In genomic region chr14:39104078-39104801, GRCh38 we compare ENCODE assay signal across 8 cellular contexts. TPM values are rescaled to one million over a fixed set of nuclear protein-coding genes. Genes with fewer than 3 reads are reported as not detected.
DNase-seq lines count a peak whose midpoint lies in the region; ATAC-seq, FAIRE-seq and TF ChIP-seq lines count a peak whose summit lies in the region.
"Not testable (repeated sequence)": the region's sequence is repeated elsewhere in the genome, so short reads cannot be mapped to it uniquely, and the experiment has no call there.

No MANE protein-coding gene starts in this region.

- FAIRE-seq in GM12878 (lab: Jason Lieb, UNC) = not testable (repeated sequence)

- H3K27me3 Mint-ChIP-seq in CD8-positive, alpha-beta T cell (ENCODE audit: low read depth); activated B cell treated with CpG ODN at 0.5 μM for 24 hours: not testable (repeated sequence)

- TF ChIP-seq CTCF in CD8-positive, alpha-beta T cell (IDR thresholded peaks at IDR 0.05); activated B cell treated with CpG ODN at 0.5 μM for 24 hours (IDR thresholded peaks at IDR 0.05); GM12878 (IDR thresholded peaks at IDR 0.05 in 2 of 3, conservative IDR thresholded peaks at IDR 0.05 in 1 of 3; ENCODE audit: control insufficient read depth in 2 of 3, extremely low read depth in 1 of 3, insufficient read depth in 1 of 3, low read depth in 3 of 3, low read length in 3 of 3); epithelial cell of proximal tubule (conservative IDR thresholded peaks at IDR 0.05; ENCODE audit: low read depth, low read length); kidney epithelial cell (IDR thresholded peaks at IDR 0.05; ENCODE audit: insufficient read depth, low read length, poor library complexity, severe bottlenecking); osteoblast (IDR thresholded peaks at IDR 0.05; ENCODE audit: extremely low read depth, low read depth, low read length); testis (IDR thresholded peaks at IDR 0.05): not testable (repeated sequence)

- CTCF ChIA-PET in CD8-positive, alpha-beta T cell (lab: Charles Lee) = not testable (repeated sequence)
- CTCF ChIA-PET in activated B cell treated with CpG ODN at 0.5 μM for 24 hours (lab: Charles Lee) = interaction anchor here (1.1 to 2.5 kb wide), 2 partner anchors 9 to 329 kb away, joined by 3 to 11 read pairs; partner anchors contain the start of genes FBXO33 and GEMIN2
- CTCF ChIA-PET in GM12878 (lab: Yijun Ruan, JAX) = interaction anchor here (0.7 to 3.1 kb wide), 7 partner anchors 9 to 365 kb away, joined by 3 to 13 read pairs (median 4); partner anchors contain the start of gene GEMIN2

- TF ChIP-seq POLR2A in GM12878 (IDR thresholded peaks at IDR 0.05; ENCODE audit: low read depth, low read length); testis (IDR thresholded peaks at IDR 0.05): not testable (repeated sequence)

- not testable (repeated sequence) for DNase-seq in CD8-positive, alpha-beta T cell; Karpas-422; activated B cell treated with CpG ODN at 0.5 μM for 24 hours; GM12878 (ENCODE audit: low read depth, low spot score); epithelial cell of proximal tubule (ENCODE audit: low read depth); kidney epithelial cell (ENCODE audit: low read depth); osteoblast (ENCODE audit: insufficient read length, low spot score, missing footprints); testis

- H3K4me2 ChIP-seq in Karpas-422 (ENCODE audit: low read depth, low read length, poor library complexity, severe bottlenecking) = peak overlapping the region; percentile 98
- H3K4me2 ChIP-seq in GM12878 (ENCODE audit: control insufficient read depth, insufficient read depth) = peak overlapping the region; percentile 64
- H3K4me2 ChIP-seq in osteoblast (ENCODE audit: insufficient read depth, low read length) = peak overlapping the region; percentile 96

- not testable (repeated sequence) for H4K20me1 ChIP-seq in Karpas-422 (ENCODE audit: insufficient read depth, low read depth, low read length); GM12878 (ENCODE audit: control insufficient read depth, insufficient read depth)
- peaks cover 16% of the 10 kb centered on the region for H4K20me1 ChIP-seq in osteoblast (ENCODE audit: insufficient read depth, low read length)

- not testable (repeated sequence) for H3K9me3 ChIP-seq in CD8-positive, alpha-beta T cell (ENCODE audit: low read length); Karpas-422 (ENCODE audit: low read length); GM12878 (replicated peaks; ENCODE audit: control insufficient read depth, insufficient read depth, low read length); osteoblast (ENCODE audit: low read depth, low read length); testis

- peak overlapping the region; percentile 98 for H3K27ac Mint-ChIP-seq in CD8-positive, alpha-beta T cell
- H3K27ac Mint-ChIP-seq in activated B cell treated with CpG ODN at 0.5 μM for 24 hours = peak overlapping the region; percentile 97

- peak overlapping the region; percentile 95 for H3K4me3 Mint-ChIP-seq in CD8-positive, alpha-beta T cell
- H3K4me3 Mint-ChIP-seq in activated B cell treated with CpG ODN at 0.5 μM for 24 hours = peak overlapping the region; percentile 96

- H3K9me2 ChIP-seq in Karpas-422 (replicated peaks; ENCODE audit: insufficient read depth, low read length) = not testable (repeated sequence)

- BruUV-seq in GM12878 (replicated peaks; lab: Mats Ljungman, UMichigan) = not testable (repeated sequence)

- not testable (repeated sequence) for H2AFZ ChIP-seq in Karpas-422 (ENCODE audit: low read length); GM12878 (ENCODE audit: control insufficient read depth, low read depth, low read length); osteoblast (ENCODE audit: low read length)

- H3K4me3 ChIP-seq in CD8-positive, alpha-beta T cell (ENCODE audit: low read depth, low read length) = peak overlapping the region; percentile 94
- H3K4me3 ChIP-seq in Karpas-422 (ENCODE audit: low read length) (peak overlapping the region; percentile 85), GM12878 (peak overlapping the region; percentile 84), epithelial cell of proximal tubule (ENCODE audit: low read depth, low read length) (peak overlapping the region; percentile 69), kidney epithelial cell (ENCODE audit: low read depth, low read length) (peak overlapping the region; percentile 94), osteoblast (ENCODE audit: insufficient read depth, low read length) (peak overlapping the region; percentile 84), testis (peak overlapping the region in 1 of 2 donors; percentile 96)

- peak overlapping the region; percentile 88 for H3K9ac ChIP-seq in Karpas-422 (ENCODE audit: low read length)
- H3K9ac ChIP-seq in GM12878 (ENCODE audit: control insufficient read depth, insufficient read depth, low read length) = peak overlapping the region; percentile 79

- not testable (repeated sequence) for TF ChIP-seq EP300 in GM12878 (IDR thresholded peaks at IDR 0.05; ENCODE audit: borderline replicate concordance in 1 of 2, control insufficient read depth in 1 of 2, low read depth in 2 of 2, low read length in 2 of 2)

- 70% methylated on average over 17 of the region's 17 CpGs for WGBS in GM12878 (ENCODE audit: insufficient coverage, insufficient replicate concordance, low lambda C conversion rate, missing lambda C conversion rate)
- 59 to 78% methylated on average over 17 of the region's 17 CpGs for WGBS in testis, 2 donors

- POLR2A ChIA-PET in CD8-positive, alpha-beta T cell (lab: Charles Lee) = interaction anchor here (0.8 to 5.1 kb wide), 3 partner anchors 9 to 328 kb away, joined by 3 to 25 read pairs (median 22); partner anchors contain the start of genes FBXO33 and GEMIN2
- POLR2A ChIA-PET in activated B cell treated with CpG ODN at 0.5 μM for 24 hours (lab: Charles Lee) (interaction anchor here (0.6 to 4.2 kb wide), 8 partner anchors 10 to 381 kb away, joined by 3 to 85 read pairs (median 32); partner anchors contain the start of genes FBXO33, GEMIN2, PNN and TRAPPC6B), GM12878 (lab: Charles Lee) (interaction anchor here (0.6 to 2.6 kb wide), 6 partner anchors 8 to 324 kb away, joined by 3 to 22 read pairs (median 4); partner anchors contain the start of gene GEMIN2)

- SMC1A ChIA-PET in GM12878 (lab: Charles Lee; ENCODE audit: uncharacterized antibody, unreplicated experiment) = interaction anchor here (0.7 to 5.1 kb wide), 5 partner anchors 10 to 363 kb away, joined by 3 to 39 read pairs (median 3); partner anchors contain the start of gene GEMIN2

- H3K9me3 Mint-ChIP-seq in CD8-positive, alpha-beta T cell; activated B cell treated with CpG ODN at 0.5 μM for 24 hours: not testable (repeated sequence)

- H3K36me3 ChIP-seq in CD8-positive, alpha-beta T cell (ENCODE audit: insufficient read depth, low read length); Karpas-422 (ENCODE audit: insufficient read depth, low read length); GM12878 (ENCODE audit: control insufficient read depth in 2 of 2, insufficient read depth in 2 of 2, low read length in 1 of 2); kidney epithelial cell (ENCODE audit: control insufficient read depth, insufficient read depth, low read length); testis (ENCODE audit: low read depth, missing control alignments): not testable (repeated sequence)
- peaks cover 10% of the 10 kb centered on the region for H3K36me3 ChIP-seq in osteoblast (ENCODE audit: insufficient read depth, low read length)

- H3K79me2 ChIP-seq in Karpas-422 (ENCODE audit: low read length) = peaks cover 54% of the 10 kb centered on the region
- H3K79me2 ChIP-seq in GM12878 (ENCODE audit: control insufficient read depth, insufficient read depth, low read length) = peaks cover 38% of the 10 kb centered on the region
- peaks cover 54% of the 10 kb centered on the region for H3K79me2 ChIP-seq in osteoblast (ENCODE audit: insufficient read depth, low read length)

- peak overlapping the region; percentile 90 for H3K27ac ChIP-seq in CD8-positive, alpha-beta T cell (ENCODE audit: low read depth, low read length)
- H3K27ac ChIP-seq in Karpas-422 (ENCODE audit: low read length) (peak overlapping the region; percentile 70), GM12878 (ENCODE audit: control insufficient read depth, insufficient read depth) (peak overlapping the region; percentile 73; the same call in 1 of the 2 replicates), osteoblast (ENCODE audit: low read depth, low read length) (peak overlapping the region; percentile 80), testis (peak overlapping the region; percentile 96 to 98)

- H3K4me1 Mint-ChIP-seq in CD8-positive, alpha-beta T cell (ENCODE audit: low read depth) = peaks cover 49% of the 10 kb centered on the region
- H3K4me1 Mint-ChIP-seq in activated B cell treated with CpG ODN at 0.5 μM for 24 hours = peaks cover 35% of the 10 kb centered on the region

- not testable (repeated sequence) for ATAC-seq in CD8-positive, alpha-beta T cell; activated B cell treated with CpG ODN at 0.5 μM for 24 hours (ENCODE audit: low read depth); GM12878

- not testable (repeated sequence) for H3K36me3 Mint-ChIP-seq in CD8-positive, alpha-beta T cell; activated B cell treated with CpG ODN at 0.5 μM for 24 hours (ENCODE audit: low read depth)

- not testable (repeated sequence) for TF ChIP-seq RAD21 in GM12878 (IDR thresholded peaks at IDR 0.05; ENCODE audit: insufficient read depth, low read depth, low read length)

- H3K27me3 ChIP-seq in CD8-positive, alpha-beta T cell (ENCODE audit: insufficient read depth, low read length); Karpas-422 (ENCODE audit: low read length); GM12878 (replicated peaks in 1 of 2; ENCODE audit: control insufficient read depth in 2 of 2, insufficient read depth in 2 of 2, low read length in 1 of 2); kidney epithelial cell (ENCODE audit: control insufficient read depth, insufficient read depth, low read length); osteoblast (ENCODE audit: insufficient read depth, low read length); testis: not testable (repeated sequence)

- intact Hi-C loops in CD8-positive, alpha-beta T cell (cut with DNase I, micrococcal nuclease) = loop anchor here in 1 of 2 experiments (5.0 kb wide), 1 partner anchor 328 kb away; the partner anchor contains the start of gene FBXO33
- intact Hi-C loops in activated B cell treated with CpG ODN at 0.5 μM for 24 hours (cut with micrococcal nuclease); GM12878 (cut with micrococcal nuclease; ENCODE audit: unreplicated experiment): not testable (repeated sequence)
- intact Hi-C loops in testis (cut with DNase I; ENCODE audit: low total_unique reads) = loop anchor here (10.0 kb wide), 1 partner anchor 331 kb away; the partner anchor contains the start of gene FBXO33

- H3K4me1 ChIP-seq in CD8-positive, alpha-beta T cell (ENCODE audit: insufficient read depth, low read length) = peaks cover 23% of the 10 kb centered on the region
- H3K4me1 ChIP-seq in Karpas-422 (ENCODE audit: low read length) (peaks cover 37% of the 10 kb centered on the region), osteoblast (ENCODE audit: insufficient read depth, low read length) (peaks cover 23% of the 10 kb centered on the region)
- H3K4me1 ChIP-seq in GM12878 (ENCODE audit: control insufficient read depth, insufficient read depth, low read length); testis: not testable (repeated sequence)

- RAD21 ChIA-PET in GM12878 (lab: Charles Lee; ENCODE audit: unreplicated experiment) = interaction anchor here (0.6 to 3.9 kb wide), 5 partner anchors 10 to 327 kb away, joined by 3 to 28 read pairs (median 4); partner anchors contain the start of genes FBXO33, GEMIN2 and TRAPPC6B

- in situ Hi-C loops in GM12878 (cut with MboI) = not testable (repeated sequence)

RNA-seq across cellular contexts. Expression of gene SEC23A, which starts 1.2 kb away (rescaled TPM):
- 10 to 100 TPM; 61.0 to 62.0 TPM for total RNA-seq in CD8-positive, alpha-beta T cell
- total RNA-seq in Karpas-422 (2014; rRNA removed; shearing (Covaris generic); ENCODE audit: low replicate concordance) = 44.7 and 67.6 TPM in 2 replicates
- total RNA-seq in activated B cell treated with CpG ODN at 0.5 μM for 24 hours = 38.3 and 39.4 TPM in 2 replicates
- 140 and 163 TPM in 2 replicates for total RNA-seq in GM12878 (2013; cell fraction: nucleolus; rRNA removed)
- 42.9 and 50.0 TPM in 2 replicates for total RNA-seq in GM12878 (2014; rRNA removed)
- total RNA-seq in GM12878 (2014; rRNA removed; fragmentation: Illumina TruSeq; extraction: Trizol) = 49.8 and 58.8 TPM in 2 replicates
- 34.2 and 37.4 TPM in 2 replicates for total RNA-seq in GM12878 (2021)
- polyA plus RNA-seq in GM12878 (2011; ENCODE audit: low read depth) = 15.2 TPM
- 63.8 and 107 TPM in 2 replicates for polyA plus RNA-seq in GM12878 (2011; rRNA removed)
- polyA plus RNA-seq in GM12878 (2011; cell fraction: cytosol; rRNA removed) = 31.9 and 51.1 TPM in 2 replicates
- 26.5 and 34.9 TPM in 2 replicates for polyA plus RNA-seq in GM12878 (2011; cell fraction: nucleus; rRNA removed)
- polyA plus RNA-seq in GM12878 (2012) = 23.7 and 25.3 TPM in 2 replicates
- 28.4 and 35.8 TPM in 2 replicates for polyA plus RNA-seq in GM12878 (2014; fragmentation: Illumina TruSeq; extraction: Trizol)
- 10 to 100 TPM; 13.6 to 15.2 TPM for polyA plus RNA-seq in GM12878 (2014; fragmentation: Nextera tagmentation; extraction: Ambion mirVana)
- 19.0 and 26.7 TPM in 2 replicates for polyA plus RNA-seq in GM12878 (2014; rRNA removed)
- 10 to 100 TPM; 40.3 to 42.1 TPM for polyA plus RNA-seq in GM12878 (2016; fragmentation: Nextera tagmentation; extraction: Ambion mirVana)
- 110 and 139 TPM in 2 replicates for polyA minus RNA-seq in GM12878 (2011; rRNA and poly(A)+ RNA removed)
- polyA minus RNA-seq in GM12878 (2011; cell fraction: cytosol; rRNA and poly(A)+ RNA removed) = 51.1 and 56.1 TPM in 2 replicates
- polyA minus RNA-seq in GM12878 (2011; cell fraction: nucleus; rRNA and poly(A)+ RNA removed) = 49.6 and 69.8 TPM in 2 replicates
- total RNA-seq in epithelial cell of proximal tubule = 80.5 and 86.1 TPM in 2 replicates
- total RNA-seq in kidney epithelial cell = 64.1 and 72.1 TPM in 2 replicates
- 322 and 326 TPM in 2 replicates for total RNA-seq in osteoblast
- total RNA-seq in testis = 10 to 100 TPM; 52.4 to 79.2 TPM
- 39.0 TPM for polyA plus RNA-seq in testis (ENCODE audit: insufficient read depth, low read depth, low replicate concordance)

RNA-seq across cellular contexts. Expression of gene GEMIN2, which starts 9.9 kb away (rescaled TPM):
- 10 to 100 TPM; 14.0 to 14.5 TPM for total RNA-seq in CD8-positive, alpha-beta T cell
- 73.2 and 92.3 TPM in 2 replicates for total RNA-seq in Karpas-422 (2014; rRNA removed; shearing (Covaris generic); ENCODE audit: low replicate concordance)
- total RNA-seq in activated B cell treated with CpG ODN at 0.5 μM for 24 hours = 12.3 and 12.6 TPM in 2 replicates
- 35.1 and 36.7 TPM in 2 replicates for total RNA-seq in GM12878 (2013; cell fraction: nucleolus; rRNA removed)
- total RNA-seq in GM12878 (2014; rRNA removed) = 38.0 and 44.4 TPM in 2 replicates
- 37.4 and 38.8 TPM in 2 replicates for total RNA-seq in GM12878 (2014; rRNA removed; fragmentation: Illumina TruSeq; extraction: Trizol)
- total RNA-seq in GM12878 (2021) = 25.9 and 28.4 TPM in 2 replicates
- 11.8 TPM for polyA plus RNA-seq in GM12878 (2011; ENCODE audit: low read depth)
- polyA plus RNA-seq in GM12878 (2011; rRNA removed) = 45.0 and 67.0 TPM in 2 replicates
- polyA plus RNA-seq in GM12878 (2011; cell fraction: cytosol; rRNA removed) = 24.2 TPM in 2 replicates
- 24.0 and 37.2 TPM in 2 replicates for polyA plus RNA-seq in GM12878 (2011; cell fraction: nucleus; rRNA removed)
- polyA plus RNA-seq in GM12878 (2012) = 21.1 and 23.5 TPM in 2 replicates
- 37.3 and 38.0 TPM in 2 replicates for polyA plus RNA-seq in GM12878 (2014; fragmentation: Illumina TruSeq; extraction: Trizol)
- polyA plus RNA-seq in GM12878 (2014; fragmentation: Nextera tagmentation; extraction: Ambion mirVana) = 10 to 100 TPM; 51.5 to 69.3 TPM
- polyA plus RNA-seq in GM12878 (2014; rRNA removed) = 32.0 and 48.3 TPM in 2 replicates
- polyA plus RNA-seq in GM12878 (2016; fragmentation: Nextera tagmentation; extraction: Ambion mirVana) = 10 to 100 TPM; 47.3 to 52.6 TPM
- polyA minus RNA-seq in GM12878 (2011; rRNA and poly(A)+ RNA removed) = 13.7 and 13.8 TPM in 2 replicates
- polyA minus RNA-seq in GM12878 (2011; cell fraction: cytosol; rRNA and poly(A)+ RNA removed) = 6.4 and 8.5 TPM in 2 replicates
- polyA minus RNA-seq in GM12878 (2011; cell fraction: nucleus; rRNA and poly(A)+ RNA removed) = 10.9 and 14.5 TPM in 2 replicates
- total RNA-seq in epithelial cell of proximal tubule = 49.0 and 51.9 TPM in 2 replicates
- 19.7 and 20.3 TPM in 2 replicates for total RNA-seq in kidney epithelial cell
- total RNA-seq in osteoblast = 15.3 and 24.2 TPM in 2 replicates
- total RNA-seq in testis = 10 to 100 TPM; 28.4 to 36.7 TPM
- 23.1 TPM for polyA plus RNA-seq in testis (ENCODE audit: insufficient read depth, low read depth, low replicate concordance)
